ENCODE assay signal across 26 cellular contexts in the genomic region with DNA sequence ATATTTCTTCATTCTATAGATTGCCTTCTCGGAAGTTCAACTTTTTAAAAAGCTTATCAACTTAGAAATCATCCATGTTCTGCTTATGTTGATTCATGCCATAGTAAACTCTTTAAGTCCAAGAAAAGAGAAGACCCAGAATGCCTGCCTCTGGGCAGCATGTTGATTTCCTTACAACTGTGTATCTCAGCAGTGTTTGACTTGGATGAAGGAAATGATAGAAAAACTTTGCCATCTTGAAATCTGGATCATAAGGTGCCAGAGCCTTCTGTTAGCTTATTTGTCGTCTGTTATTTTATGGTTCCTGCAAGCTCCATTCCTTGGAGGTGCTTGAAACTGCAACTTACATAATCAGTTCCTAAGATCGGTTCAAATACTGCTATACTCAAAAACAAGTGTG.
A peak's percentile ranks its signal among the peaks of the same experiment; 100 is the strongest.
DNase-seq lines count a peak whose midpoint lies in the region; ATAC-seq, FAIRE-seq and TF ChIP-seq lines count a peak whose summit lies in the region.
"Had no signal": no experiment of that assay in that cellular context is flagged by ENCODE, and none has a peak within 500 bp of the region (broad histone marks: within the 10 kb centered on the region; RNA-seq: fewer than 3 reads in every experiment).

No MANE protein-coding gene starts in this region.

- no peak overlapping the region for H2AFZ ChIP-seq in astrocyte (ENCODE audit: low read depth, low read length)
- H2AFZ ChIP-seq in osteoblast (ENCODE audit: low read length) = no peak overlapping the region

- H3K9me3 Mint-ChIP-seq in astrocyte (ENCODE audit: unreplicated experiment) = no peaks in the 10 kb centered on the region
- H3K9me3 Mint-ChIP-seq in CD4-positive, alpha-beta memory T cell = no peaks in the 10 kb centered on the region
- H3K9me3 Mint-ChIP-seq: CD4-positive, alpha-beta T cell; CD8-positive, alpha-beta memory T cell had no signal

- no peaks in the 10 kb centered on the region for H3K4me1 Mint-ChIP-seq in astrocyte (ENCODE audit: low read depth, unreplicated experiment)
- H3K4me1 Mint-ChIP-seq in CD4-positive, alpha-beta memory T cell = no peaks in the 10 kb centered on the region
- H3K4me1 Mint-ChIP-seq: B cell; CD8-positive, alpha-beta memory T cell had no signal

- no peaks in the 10 kb centered on the region for H4K20me1 ChIP-seq in astrocyte (ENCODE audit: insufficient read depth, low read length)
- H4K20me1 ChIP-seq in osteoblast (ENCODE audit: insufficient read depth, low read length) = peaks cover 3% of the 10 kb centered on the region
- H4K20me1 ChIP-seq: BLaER1 treated with 17β-estradiol and CSF1 and Interleukin-3, amounts not matched to agents 10 nM and 100 nM had no signal

- intact Hi-C loops in sciatic nerve (cut with DNase I) = no loop called here
- intact Hi-C loops in CD4-positive, alpha-beta memory T cell (cut with micrococcal nuclease) = no loop called here

- H3K4me1 ChIP-seq in astrocyte (ENCODE audit: insufficient read depth, low read length) (no peaks in the 10 kb centered on the region), osteoblast (ENCODE audit: insufficient read depth, low read length) (peaks cover 4% of the 10 kb centered on the region), subcutaneous abdominal adipose tissue (ENCODE audit: control insufficient read depth in 5 of 5, insufficient read depth in 5 of 5, low read length in 5 of 5) (peaks cover 2 to 25% (median 15%) of the 10 kb centered on the region in 5 donors)
- H3K4me1 ChIP-seq in CD4-positive, alpha-beta memory T cell (ENCODE audit: insufficient read depth, low read length) = no peaks in the 10 kb centered on the region
- H3K4me1 ChIP-seq: A549 had no signal

- no peak for ATAC-seq in sciatic nerve
- ATAC-seq: A549, GM12878 had no signal

- CTCF ChIA-PET in CD4-positive, alpha-beta memory T cell (lab: Charles Lee; ENCODE audit: partially characterized antibody) = no interaction called here

- no peaks in the 10 kb centered on the region for H3K9me3 ChIP-seq in astrocyte (ENCODE audit: insufficient read depth, low read depth, low read length)
- no peaks in the 10 kb centered on the region for H3K9me3 ChIP-seq in osteoblast (ENCODE audit: low read depth, low read length)
- H3K9me3 ChIP-seq in subcutaneous abdominal adipose tissue (ENCODE audit: control insufficient read depth in 5 of 5, low read length in 5 of 5) = no peaks in the 10 kb centered on the region
- no peaks in the 10 kb centered on the region for H3K9me3 ChIP-seq in CD4-positive, alpha-beta memory T cell (ENCODE audit: control insufficient read depth in 1 of 2, low read length in 2 of 2)
- H3K9me3 ChIP-seq: A549; BLaER1 treated with 17β-estradiol and CSF1 and Interleukin-3, amounts not matched to agents 10 nM and 100 nM had no signal

- H3K36me3 ChIP-seq in astrocyte (ENCODE audit: insufficient read depth, low read length) (peaks cover 8% of the 10 kb centered on the region), osteoblast (ENCODE audit: insufficient read depth, low read length) (peaks cover 17% of the 10 kb centered on the region), subcutaneous abdominal adipose tissue (ENCODE audit: control insufficient read depth in 5 of 5, insufficient read depth in 5 of 5, low read length in 5 of 5) (peaks cover 17 to 28% (median 20%) of the 10 kb centered on the region in 5 donors)
- H3K36me3 ChIP-seq in CD4-positive, alpha-beta memory T cell (ENCODE audit: insufficient read depth, low read length) = no peaks in the 10 kb centered on the region

- H3K9ac ChIP-seq in astrocyte (ENCODE audit: low read length) (no peak overlapping the region), subcutaneous abdominal adipose tissue (ENCODE audit: low read length in 5 of 5) (peak overlapping the region in 1 of 5 donors; percentile 48)
- H3K9ac ChIP-seq: BLaER1 treated with 17β-estradiol and CSF1 and Interleukin-3, amounts not matched to agents 10 nM and 100 nM had no signal

- H3K27ac Mint-ChIP-seq in astrocyte (ENCODE audit: unreplicated experiment) = no peak overlapping the region
- H3K27ac Mint-ChIP-seq in CD4-positive, alpha-beta memory T cell = no peak overlapping the region
- H3K27ac Mint-ChIP-seq: B cell; CD4-positive, alpha-beta T cell; CD8-positive, alpha-beta memory T cell had no signal

- peaks cover 4% of the 10 kb centered on the region for H3K36me3 Mint-ChIP-seq in astrocyte (ENCODE audit: low read depth, unreplicated experiment)
- H3K36me3 Mint-ChIP-seq in CD4-positive, alpha-beta memory T cell = no peaks in the 10 kb centered on the region
- H3K36me3 Mint-ChIP-seq: CD8-positive, alpha-beta memory T cell had no signal

- FAIRE-seq in astrocyte (lab: Jason Lieb, UNC) (peak; percentile 26), urothelium cell line (lab: Jason Lieb, UNC) (no peak)
- FAIRE-seq: A549, GM12878, GM12892, GM18507 had no signal

- H3K4me2 ChIP-seq in astrocyte (ENCODE audit: low read length) (no peak overlapping the region), osteoblast (ENCODE audit: insufficient read depth, low read length) (no peak overlapping the region)
- H3K4me2 ChIP-seq: A549; BLaER1 treated with 17β-estradiol and CSF1 and Interleukin-3, amounts not matched to agents 10 nM and 100 nM had no signal

- H3K79me2 ChIP-seq in astrocyte (ENCODE audit: insufficient read depth, low read length) (no peaks in the 10 kb centered on the region), osteoblast (ENCODE audit: insufficient read depth, low read length) (no peaks in the 10 kb centered on the region)

- no peak for TF ChIP-seq CTCF in LNCaP clone FGC (IDR thresholded peaks at IDR 0.05; ENCODE audit: control insufficient read depth, extremely low read depth, insufficient read depth)
- TF ChIP-seq CTCF in astrocyte (IDR thresholded peaks at IDR 0.05; ENCODE audit: insufficient read depth, low read depth, low read length) = no peak
- no peak for TF ChIP-seq CTCF in osteoblast (IDR thresholded peaks at IDR 0.05; ENCODE audit: extremely low read depth, low read depth, low read length)

- H3K4me3 Mint-ChIP-seq in astrocyte (ENCODE audit: unreplicated experiment) = no peak overlapping the region
- no peak overlapping the region for H3K4me3 Mint-ChIP-seq in CD4-positive, alpha-beta memory T cell
- H3K4me3 Mint-ChIP-seq: B cell; CD4-positive, alpha-beta T cell; CD8-positive, alpha-beta memory T cell had no signal

- H3K27me3 Mint-ChIP-seq in astrocyte (ENCODE audit: low read depth, unreplicated experiment) = no peaks in the 10 kb centered on the region
- peaks cover 0 to 6% of the 10 kb centered on the region in 2 donors for H3K27me3 Mint-ChIP-seq in CD4-positive, alpha-beta memory T cell
- H3K27me3 Mint-ChIP-seq: CD4-positive, alpha-beta T cell had no signal

- DNase-seq in LNCaP clone FGC (ENCODE audit: low read depth) = peak; percentile 97
- DNase-seq in astrocyte (ENCODE audit: low read depth) = no peak
- DNase-seq in osteoblast (ENCODE audit: insufficient read length, low spot score, missing footprints) = peak; percentile 17
- no peak for DNase-seq in activated effector memory CD4-positive, alpha-beta T cell treated with anti-CD3 and anti-CD28 coated beads, Interleukin-2, amount 50 U/mL, for 16 hours
- DNase-seq in sciatic nerve (ENCODE audit: low spot score) = no peak
- no peak for DNase-seq in urothelium cell line (ENCODE audit: low spot score)
- DNase-seq in CD4-positive, alpha-beta memory T cell = no peak
- DNase-seq: AML-193; CD4-positive, alpha-beta T cell; CD8-positive, alpha-beta memory T cell; COR-L47; DMS 273 treated with DMSO at 0.1 percent for 48 hours; DMS153; DMS53; DMS79; DND-41; EL; GDM1 had no signal

- no peaks in the 10 kb centered on the region for H3K27me3 ChIP-seq in astrocyte (ENCODE audit: insufficient read depth, low read length)
- no peaks in the 10 kb centered on the region for H3K27me3 ChIP-seq in osteoblast (ENCODE audit: insufficient read depth, low read length)
- no peaks in the 10 kb centered on the region for H3K27me3 ChIP-seq in subcutaneous abdominal adipose tissue (ENCODE audit: control insufficient read depth in 5 of 5, insufficient read depth in 4 of 5, low read length in 5 of 5)
- no peaks in the 10 kb centered on the region for H3K27me3 ChIP-seq in CD4-positive, alpha-beta memory T cell (ENCODE audit: insufficient read depth, low read length)
- H3K27me3 ChIP-seq: BLaER1 treated with 17β-estradiol and CSF1 and Interleukin-3, amounts not matched to agents 10 nM and 100 nM had no signal

- H3K27ac ChIP-seq in astrocyte (ENCODE audit: low read depth, low read length) (no peak overlapping the region), osteoblast (ENCODE audit: low read depth, low read length) (no peak overlapping the region), subcutaneous abdominal adipose tissue (ENCODE audit: low read depth, low read length) (peak overlapping the region; percentile 86)
- H3K27ac ChIP-seq in CD4-positive, alpha-beta memory T cell (ENCODE audit: low read depth, low read length) = no peak overlapping the region
- H3K27ac ChIP-seq: A549; BLaER1 treated with 17β-estradiol and CSF1 and Interleukin-3, amounts not matched to agents 10 nM and 100 nM; C4-2B had no signal

- POLR2A ChIA-PET in CD4-positive, alpha-beta memory T cell (lab: Charles Lee; ENCODE audit: partially characterized antibody) = no interaction called here

- H3K4me3 ChIP-seq in LNCaP clone FGC (ENCODE audit: low read depth, low read length) (no peak overlapping the region; the same call in 1 of the 2 replicates), astrocyte (ENCODE audit: insufficient read depth, low read depth, low read length) (no peak overlapping the region), osteoblast (ENCODE audit: insufficient read depth, low read length) (no peak overlapping the region), subcutaneous abdominal adipose tissue (ENCODE audit: low read depth in 1 of 5, low read length in 5 of 5) (no peak overlapping the region)
- no peak overlapping the region for H3K4me3 ChIP-seq in CD4-positive, alpha-beta memory T cell (ENCODE audit: low read length in 2 of 2)
- H3K4me3 ChIP-seq: A549; BLaER1 treated with 17β-estradiol and CSF1 and Interleukin-3, amounts not matched to agents 10 nM and 100 nM; GM12878 had no signal

Comparison
In these comparisons a context has a peak if more than half of its experiments do, and no peak if none do; other contexts are left out.
1. DNase-seq: peak in LNCaP clone FGC (single experiment) and osteoblast (single experiment); none in astrocyte (single experiment), activated effector memory CD4-positive, alpha-beta T cell treated with anti-CD3 and anti-CD28 coated beads, Interleukin-2, amount 50 U/mL, for 16 hours (single experiment), sciatic nerve (single experiment), urothelium cell line (single experiment) and CD4-positive, alpha-beta memory T cell (0 of 5).